In the genomic region with DNA sequence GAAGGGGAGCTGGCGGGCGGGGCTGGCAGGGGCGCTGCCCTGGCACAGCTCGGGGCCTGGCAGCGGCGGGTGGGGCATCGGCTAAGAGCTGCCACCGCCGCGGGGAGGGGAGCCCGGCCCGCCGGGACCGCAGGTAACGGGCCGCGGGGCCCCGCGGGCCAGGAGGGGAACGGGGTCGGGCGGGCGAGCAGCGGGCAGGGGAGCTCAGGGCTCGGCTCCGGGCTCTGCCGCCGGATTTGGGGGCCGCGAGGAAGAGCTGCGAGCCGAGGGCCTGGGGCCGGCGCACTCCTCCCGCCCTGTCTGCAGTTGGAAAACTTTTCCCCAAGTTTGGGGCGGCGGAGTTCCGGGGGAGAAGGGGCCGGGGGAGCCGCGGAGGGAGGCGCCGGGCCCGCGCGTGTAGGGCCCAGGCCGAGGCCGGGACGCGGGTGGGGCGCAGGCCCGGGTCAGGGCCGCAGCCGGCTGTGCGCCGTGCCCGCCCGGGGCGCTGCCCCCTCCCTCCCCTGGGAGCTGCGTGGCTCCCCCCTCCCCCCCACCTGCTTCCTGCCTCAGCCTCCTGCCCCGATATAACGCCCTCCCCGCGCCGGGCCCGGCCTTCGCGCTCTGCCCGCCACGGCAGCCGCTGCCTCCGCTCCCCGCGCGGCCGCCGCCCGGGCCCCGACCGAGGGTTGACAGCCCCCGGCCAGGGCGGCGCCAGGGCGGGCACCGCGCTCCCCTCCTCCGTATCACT, we compare ENCODE assay signal across 8 cellular contexts. TPM values are rescaled to one million over a fixed set of nuclear protein-coding genes. Genes with fewer than 3 reads are reported as not detected.
DNase-seq lines count a peak whose midpoint lies in the region; ATAC-seq, FAIRE-seq and TF ChIP-seq lines count a peak whose summit lies in the region.

No MANE protein-coding gene starts in this region.

- ATAC-seq in HG03097 (IDR thresholded peaks at IDR 0.05; ENCODE audit: low FRiP score, unreplicated experiment) = no peak

- intact Hi-C loops in esophagus squamous epithelium (cut with DNase I) (loop anchor here (5.0 kb wide), 1 partner anchor 187 kb away; no protein-coding TSS in a partner anchor), ovary (cut with DNase I) (loop anchor here (2.0 to 5.0 kb wide), 3 partner anchors 122 to 227 kb away; no protein-coding TSS in a partner anchor)

- H3K4me3 ChIP-seq in WI38 (ENCODE audit: low read depth, low read length) (peak overlapping the region; percentile 78), esophagus squamous epithelium (peak overlapping the region; percentile 48 to 74 (median 60)), ovary (peak overlapping the region; percentile 41)

- no peak for TF ChIP-seq CTCF in WI38 (IDR thresholded peaks at IDR 0.05; ENCODE audit: low read depth, low read length)
- TF ChIP-seq CTCF in esophagus squamous epithelium (IDR thresholded peaks at IDR 0.05) = no peak
- no peak for TF ChIP-seq CTCF in ovary (IDR thresholded peaks at IDR 0.05)

- H3K27me3 ChIP-seq in esophagus squamous epithelium (peaks cover 0 to 79% (median 7%) of the 10 kb centered on the region in 4 donors), ovary (no peaks in the 10 kb centered on the region)

- H3K36me3 ChIP-seq in esophagus squamous epithelium = peaks cover 0 to 20% (median 0%) of the 10 kb centered on the region in 3 donors
- H3K36me3 ChIP-seq in ovary = no peaks in the 10 kb centered on the region

- DNase-seq in GM12892 (ENCODE audit: insufficient read length) (peak; percentile 66), esophagus squamous epithelium (lab: John Stamatoyannopoulos, UW) (no peak), ovary (peak; percentile 67 to 80 (median 70)), LoVo (ENCODE audit: low spot score) (no peak), RCC 7860 (ENCODE audit: low spot score) (no peak), SHP77 treated with DMSO at 0.1 percent for 48 hours (lab: John Stamatoyannopoulos, UW) (no peak)

- TF ChIP-seq EP300 in ovary (IDR thresholded peaks at IDR 0.05) = no peak

- FAIRE-seq in GM12892 (lab: Jason Lieb, UNC) (peak; percentile 95), RCC 7860 (lab: Jason Lieb, UNC) (no peak)

- WGBS in esophagus squamous epithelium, 2 donors = 0 to 12% methylated on average over 6 to 7 of the region's 87 CpGs
- 0 to 1% (median 1%) methylated on average over 35 to 87 of the region's 87 CpGs for WGBS in ovary, 3 donors

- H3K4me1 ChIP-seq in esophagus squamous epithelium (peaks cover 49 to 89% (median 61%) of the 10 kb centered on the region in 3 donors), ovary (ENCODE audit: insufficient read depth) (peaks cover 9% of the 10 kb centered on the region)

- no peaks in the 10 kb centered on the region for H3K9me3 ChIP-seq in esophagus squamous epithelium
- no peaks in the 10 kb centered on the region for H3K9me3 ChIP-seq in ovary

- H3K27ac ChIP-seq in esophagus squamous epithelium (peak overlapping the region; percentile 77 to 93 (median 90)), ovary (peak overlapping the region; percentile 89 to 98)

- TF ChIP-seq POLR2A in GM12892 (IDR thresholded peaks at IDR 0.05; ENCODE audit: low read depth, low read length) = peak; percentile 52; the same call in 1 of the 2 replicates
- TF ChIP-seq POLR2A in esophagus squamous epithelium (IDR thresholded peaks at IDR 0.05) = no peak
- no peak for TF ChIP-seq POLR2A in ovary (IDR thresholded peaks at IDR 0.05)

RNA-seq across cellular contexts. Expression of gene HIC1, which starts 0.8 kb away (rescaled TPM):
- polyA plus RNA-seq in GM12892 (2012; ENCODE audit: missing spikeins) = 8.3 TPM
- total RNA-seq in esophagus squamous epithelium (10 to 100 TPM in 1 of 4 donors, 1 to 10 TPM in 3; 2.1 to 14.1 (median 5.9) TPM), ovary (100 to 1,000 TPM in 1 of 7 donors, 10 to 100 TPM in 6; 35.0 to 108 (median 68.0) TPM)
- polyA plus RNA-seq in ovary = 10 to 100 TPM in 1 of 2 donors, 1 to 10 TPM in 1; 3.9 to 16.3 TPM

RNA-seq across cellular contexts. Expression of gene OVCA2, which starts 13.8 kb away (rescaled TPM):
- 19.0 TPM for polyA plus RNA-seq in GM12892 (2012; ENCODE audit: missing spikeins)
- total RNA-seq in esophagus squamous epithelium (10 to 100 TPM; 42.3 to 70.5 (median 53.2) TPM), ovary (10 to 100 TPM; 19.1 to 26.4 (median 21.2) TPM)
- polyA plus RNA-seq in ovary = 10 to 100 TPM; 13.2 to 28.3 TPM

RNA-seq across cellular contexts. Expression of gene DPH1, which starts 25.7 kb away (rescaled TPM):
- polyA plus RNA-seq in GM12892 (2012; ENCODE audit: missing spikeins) = 16.9 TPM
- 10 to 100 TPM; 14.9 to 55.7 (median 22.7) TPM for total RNA-seq in esophagus squamous epithelium
- 10 to 100 TPM; 42.4 to 77.7 (median 46.0) TPM for total RNA-seq in ovary
- polyA plus RNA-seq in ovary = 10 to 100 TPM; 27.5 to 47.2 TPM

RNA-seq across cellular contexts. Expression of gene RTN4RL1, which starts 30.5 kb away (rescaled TPM):
- polyA plus RNA-seq in GM12892 (2012; ENCODE audit: missing spikeins) = not detected
- total RNA-seq in esophagus squamous epithelium = 1 to 10 TPM; 1.1 to 4.0 (median 2.0) TPM
- 1 to 10 TPM in 5 of 7 donors, under 1 TPM in 1, not detected in 1; 0.92 to 4.1 (median 1.9) TPM for total RNA-seq in ovary
- polyA plus RNA-seq in ovary = under 1 TPM; 0.30 to 0.42 TPM

Comparison
In these comparisons a context has a peak if more than half of its experiments do, and no peak if none do; other contexts are left out.
1. DNase-seq: peak in GM12892 (single experiment) and ovary (5 of 5); none in esophagus squamous epithelium (single experiment), LoVo (single experiment), RCC 7860 (single experiment) and SHP77 treated with DMSO at 0.1 percent for 48 hours (single experiment).
2. Peak in every context shown above with its lines, with median percentiles within 50 percentile points of each other: H3K4me3 ChIP-seq.